Comparison of ENCODE assay signal across 8 cellular contexts in the genomic region with DNA sequence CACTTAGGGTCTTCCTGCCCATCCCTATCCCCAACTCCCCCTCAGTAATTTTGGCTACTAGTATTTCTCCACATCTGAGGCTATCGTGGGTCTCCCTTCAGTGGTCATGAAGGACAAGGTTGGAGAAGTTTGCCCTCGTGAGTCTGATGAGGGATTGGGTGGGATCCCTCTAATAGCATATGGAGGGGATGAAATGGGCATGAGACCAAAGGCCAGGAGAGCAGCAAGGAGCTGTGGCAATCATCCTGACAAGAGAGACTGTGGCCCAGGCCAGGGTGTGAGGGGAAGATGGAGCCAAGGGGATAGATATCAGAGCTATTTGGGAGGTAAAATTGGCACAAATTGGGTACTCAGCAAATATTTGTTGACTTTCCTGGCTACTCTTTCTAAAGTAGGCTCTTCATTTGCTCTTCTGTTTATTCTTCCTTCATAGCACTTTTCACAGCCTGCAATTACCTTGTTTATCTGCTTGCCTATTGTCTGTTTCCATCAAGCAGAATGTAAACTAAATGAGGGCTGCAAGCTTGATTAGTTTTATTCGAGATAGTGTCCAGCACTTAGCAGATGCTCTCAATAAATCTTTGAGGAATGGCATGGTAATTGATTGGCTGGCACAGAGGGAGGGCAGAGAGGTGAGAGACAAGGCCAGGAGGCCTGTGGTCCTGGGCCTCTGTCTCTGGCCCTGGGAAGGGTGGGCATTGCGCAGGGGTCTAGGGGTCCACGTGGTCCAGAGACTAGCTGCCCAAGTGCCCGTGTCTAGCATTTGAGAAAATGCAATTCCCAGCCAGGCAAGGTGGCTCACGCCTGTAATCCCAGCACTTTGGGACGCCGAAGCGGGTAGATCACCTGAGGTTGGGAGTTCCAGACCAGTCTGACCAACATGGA. TPM values are rescaled to one million over a fixed set of nuclear protein-coding genes. Genes with fewer than 3 reads are reported as not detected.
DNase-seq lines count a peak whose midpoint lies in the region; ATAC-seq, FAIRE-seq and TF ChIP-seq lines count a peak whose summit lies in the region.

No MANE protein-coding gene starts in this region.

- POLR2A ChIA-PET in HepG2 (lab: Yijun Ruan, JAX): interaction anchor here (1.3 to 6.7 kb wide), 8 partner anchors 11 to 505 kb away, joined by 4 to 237 read pairs (median 20); partner anchors contain the start of genes BTBD19, DYNLT4 and RPS8

- intact Hi-C loops in HepG2 (cut with micrococcal nuclease; ENCODE audit: unreplicated experiment): no loop called here
- intact Hi-C loops in tibial artery (cut with DNase I; ENCODE audit: low total_unique reads): no loop called here

- H3K4me3 ChIP-seq in HepG2 (replicated peaks in 1 of 3; ENCODE audit: insufficient read depth in 1 of 3, low read depth in 2 of 3, low read length in 3 of 3): no peak overlapping the region
- H3K4me3 ChIP-seq in tibial artery: no peak overlapping the region

- H3K9me3 ChIP-seq in HepG2 (ENCODE audit: low read length) (no peaks in the 10 kb centered on the region), tibial artery (no peaks in the 10 kb centered on the region)

- H4K20me1 ChIP-seq in HepG2 (ENCODE audit: insufficient read depth, low read length): 0 out of 2 replicates have a peak, but pooled peaks cover 7% of the 10 kb centered on the region

- no peak for TF ChIP-seq EP300 in HepG2 (IDR thresholded peaks at IDR 0.05; ENCODE audit: low read depth in 2 of 2, low read length in 2 of 2)
- no peak for TF ChIP-seq EP300 in HepG2 (CRISPR knock-in tag; IDR thresholded peaks at IDR 0.05; ENCODE audit: borderline replicate concordance)

- H3K79me2 ChIP-seq in HepG2 (ENCODE audit: insufficient read depth, low read length): peaks cover 17% of the 10 kb centered on the region

- no peak for TF ChIP-seq RAD21 in HepG2 (CRISPR knock-in tag; IDR thresholded peaks at IDR 0.05)

- peaks cover 6 to 18% of the 10 kb centered on the region in 2 experiments; a peak in 4 of 5 replicates for H3K36me3 ChIP-seq in HepG2 (replicated peaks in 1 of 2; ENCODE audit: control insufficient read depth in 1 of 2, insufficient read depth in 2 of 2, low read length in 2 of 2)
- H3K36me3 ChIP-seq in tibial artery: peaks cover under 1 to 16% (median 15%) of the 10 kb centered on the region in 3 donors

- no TSS peak for BruUV-seq in HepG2 (replicated peaks; lab: Mats Ljungman, UMichigan)

- H3K27me3 ChIP-seq in HepG2 (ENCODE audit: control insufficient read depth in 1 of 2, insufficient read depth in 2 of 2, low read length in 2 of 2): no peaks in the 10 kb centered on the region
- no peaks in the 10 kb centered on the region for H3K27me3 ChIP-seq in tibial artery

- no peak overlapping the region for H3K4me2 ChIP-seq in HepG2 (ENCODE audit: low read depth, low read length)

- peaks cover 44% of the 10 kb centered on the region for H3K4me1 ChIP-seq in HepG2 (ENCODE audit: insufficient read depth, low read length)
- H3K4me1 ChIP-seq in tibial artery: peaks cover 0 to 33% (median 28%) of the 10 kb centered on the region in 4 donors

- no peak overlapping the region for H3K9ac ChIP-seq in HepG2 (ENCODE audit: insufficient read depth, low read depth, low read length)

- no peak for TF ChIP-seq POLR2A in HepG2 (IDR thresholded peaks at IDR 0.05; ENCODE audit: insufficient read depth in 1 of 2, low read depth in 2 of 2, low read length in 2 of 2)

- in situ Hi-C loops in HepG2 (cut with HindIII; ENCODE audit: extremely low pct_ligation_motif_present, low pct_unique_long_range_greater_than_20kb): no loop called here

- CTCF ChIA-PET in HepG2 (lab: Yijun Ruan, JAX; ENCODE audit: low intra/inter-chr PET ratio, low total read pairs): interaction anchor here (1.6 kb wide), 1 partner anchor 37 kb away, joined by 4 read pairs; no protein-coding TSS in a partner anchor

- H3K27ac ChIP-seq in VCaP: peak overlapping the region; percentile 70
- no peak overlapping the region for H3K27ac ChIP-seq in HepG2 (ENCODE audit: extremely low read length, insufficient read depth, low read length)
- peak overlapping the region; percentile 94 to 98 for H3K27ac ChIP-seq in tibial artery

- TF ChIP-seq CTCF in VCaP (conservative IDR thresholded peaks at IDR 0.05) (no peak), HepG2 (CRISPR knock-in tag; IDR thresholded peaks at IDR 0.05) (no peak), tibial artery (IDR thresholded peaks at IDR 0.05) (no peak)

- DNase-seq in activated effector memory CD4-positive, alpha-beta T cell treated with anti-CD3 and anti-CD28 coated beads, Interleukin-2, amount 50 U/mL, for 16 hours: peak; percentile 61
- DNase-seq in activated effector memory CD4-positive, alpha-beta T cell treated with Interleukin-2 at 50 U/mL for 16 hours: no peak
- DNase-seq in HepG2 (ENCODE audit: low spot score) (no peak), tibial artery (peak; percentile 22 to 69), GM03348 (ENCODE audit: low spot score) (no peak), NCI-H187 treated with DMSO at 0.1 percent for 48 hours (lab: John Stamatoyannopoulos, UW) (no peak), NCI-H446 (lab: John Stamatoyannopoulos, UW) (no peak)

- no peak overlapping the region for H2AFZ ChIP-seq in HepG2 (ENCODE audit: low read length)

- no peak for FAIRE-seq in HepG2 (lab: Jason Lieb, UNC)

- no peak for ATAC-seq in HepG2

- 81% methylated on average over 10 of the region's 10 CpGs for WGBS in HepG2 (ENCODE audit: low lambda C conversion rate)

RNA-seq across cellular contexts. Expression of gene PLK3, which starts 1.5 kb away (rescaled TPM):
- total RNA-seq in HepG2 (2016; rRNA removed; fragmentation: Illumina TruSeq; extraction: Trizol): 4.5 and 9.8 TPM in 2 replicates
- total RNA-seq in HepG2 (2016; cell fraction: cytosol; rRNA removed; fragmentation: Illumina TruSeq; extraction: Trizol; ENCODE audit: low read depth): 10.4 and 10.6 TPM in 2 replicates
- 3.0 and 11.4 TPM in 2 replicates for total RNA-seq in HepG2 (2016; cell fraction: insoluble cytoplasmic fraction; rRNA removed; fragmentation: Illumina TruSeq; extraction: Trizol)
- 7.7 and 8.3 TPM in 2 replicates for total RNA-seq in HepG2 (2016; cell fraction: membrane; rRNA removed; fragmentation: Illumina TruSeq; extraction: Trizol)
- 14.5 and 18.3 TPM in 2 replicates for total RNA-seq in HepG2 (2016; cell fraction: nucleus; rRNA removed; fragmentation: Illumina TruSeq; extraction: Trizol)
- 16.9 and 23.4 TPM in 2 replicates for polyA plus RNA-seq in HepG2 (2011; rRNA removed)
- polyA plus RNA-seq in HepG2 (2011; cell fraction: cytosol; rRNA removed): 7.7 and 8.3 TPM in 2 replicates
- 101 and 106 TPM in 2 replicates for polyA plus RNA-seq in HepG2 (2011; cell fraction: nucleus; rRNA removed)
- 4.3 and 8.5 TPM in 2 replicates for polyA plus RNA-seq in HepG2 (2012)
- polyA plus RNA-seq in HepG2 (2016; cell fraction: cytosol; fragmentation: Illumina TruSeq; extraction: Trizol; ENCODE audit: low read depth): 2.2 and 2.4 TPM in 2 replicates
- polyA plus RNA-seq in HepG2 (2016; cell fraction: insoluble cytoplasmic fraction; fragmentation: Illumina TruSeq; extraction: Trizol; ENCODE audit: low read depth): 5.2 and 6.6 TPM in 2 replicates
- 3.1 and 3.6 TPM in 2 replicates for polyA plus RNA-seq in HepG2 (2016; cell fraction: membrane; fragmentation: Illumina TruSeq; extraction: Trizol; ENCODE audit: low read depth)
- polyA plus RNA-seq in HepG2 (2016; cell fraction: nucleus; fragmentation: Illumina TruSeq; extraction: Trizol; ENCODE audit: insufficient read depth, low read depth): 41.8 and 43.4 TPM in 2 replicates
- polyA minus RNA-seq in HepG2 (2011; rRNA and poly(A)+ RNA removed; ENCODE audit: low replicate concordance): 10.1 and 27.4 TPM in 2 replicates
- 5.1 and 11.4 TPM in 2 replicates for polyA minus RNA-seq in HepG2 (2011; cell fraction: cytosol; rRNA and poly(A)+ RNA removed)
- 37.5 and 48.6 TPM in 2 replicates for polyA minus RNA-seq in HepG2 (2011; cell fraction: nucleus; rRNA and poly(A)+ RNA removed)

RNA-seq across cellular contexts. Expression of gene DYNLT4, which starts 8.4 kb away (rescaled TPM):
- 0.77 TPM in 1 of 2 replicates, not detected in the other for total RNA-seq in HepG2 (2016; rRNA removed; fragmentation: Illumina TruSeq; extraction: Trizol)
- total RNA-seq in HepG2 (2016; cell fraction: cytosol; rRNA removed; fragmentation: Illumina TruSeq; extraction: Trizol; ENCODE audit: low read depth): 0.91 and 2.1 TPM in 2 replicates
- 0.93 TPM in 1 of 2 replicates, not detected in the other for total RNA-seq in HepG2 (2016; cell fraction: insoluble cytoplasmic fraction; rRNA removed; fragmentation: Illumina TruSeq; extraction: Trizol)
- 2.0 and 2.1 TPM in 2 replicates for total RNA-seq in HepG2 (2016; cell fraction: membrane; rRNA removed; fragmentation: Illumina TruSeq; extraction: Trizol)
- 0.91 and 2.1 TPM in 2 replicates for total RNA-seq in HepG2 (2016; cell fraction: nucleus; rRNA removed; fragmentation: Illumina TruSeq; extraction: Trizol)
- polyA plus RNA-seq in HepG2 (2011; rRNA removed): not detected in 2 replicates
- 0.25 TPM in 1 of 2 replicates, not detected in the other for polyA plus RNA-seq in HepG2 (2011; cell fraction: cytosol; rRNA removed)
- polyA plus RNA-seq in HepG2 (2011; cell fraction: nucleus; rRNA removed): 0.55 and 1.4 TPM in 2 replicates
- polyA plus RNA-seq in HepG2 (2012): not detected in 2 replicates
- not detected in 2 replicates for polyA plus RNA-seq in HepG2 (2016; cell fraction: cytosol; fragmentation: Illumina TruSeq; extraction: Trizol; ENCODE audit: low read depth)
- not detected in 2 replicates for polyA plus RNA-seq in HepG2 (2016; cell fraction: insoluble cytoplasmic fraction; fragmentation: Illumina TruSeq; extraction: Trizol; ENCODE audit: low read depth)
- not detected in 2 replicates for polyA plus RNA-seq in HepG2 (2016; cell fraction: membrane; fragmentation: Illumina TruSeq; extraction: Trizol; ENCODE audit: low read depth)
- polyA plus RNA-seq in HepG2 (2016; cell fraction: nucleus; fragmentation: Illumina TruSeq; extraction: Trizol; ENCODE audit: insufficient read depth, low read depth): not detected in 2 replicates
- polyA minus RNA-seq in HepG2 (2011; rRNA and poly(A)+ RNA removed; ENCODE audit: low replicate concordance): 3.7 TPM in 1 of 2 replicates, not detected in the other
- 0.88 TPM in 1 of 2 replicates, not detected in the other for polyA minus RNA-seq in HepG2 (2011; cell fraction: cytosol; rRNA and poly(A)+ RNA removed)
- 3.4 and 10.9 TPM in 2 replicates for polyA minus RNA-seq in HepG2 (2011; cell fraction: nucleus; rRNA and poly(A)+ RNA removed)

RNA-seq across cellular contexts. Expression of gene BTBD19, which starts 9.6 kb away (rescaled TPM):
- total RNA-seq in HepG2 (2016; rRNA removed; fragmentation: Illumina TruSeq; extraction: Trizol): 1.0 and 2.7 TPM in 2 replicates
- total RNA-seq in HepG2 (2016; cell fraction: cytosol; rRNA removed; fragmentation: Illumina TruSeq; extraction: Trizol; ENCODE audit: low read depth): 0.51 and 0.97 TPM in 2 replicates
- total RNA-seq in HepG2 (2016; cell fraction: insoluble cytoplasmic fraction; rRNA removed; fragmentation: Illumina TruSeq; extraction: Trizol): 0.62 and 3.0 TPM in 2 replicates
- 0.87 and 1.1 TPM in 2 replicates for total RNA-seq in HepG2 (2016; cell fraction: membrane; rRNA removed; fragmentation: Illumina TruSeq; extraction: Trizol)
- 3.1 and 5.3 TPM in 2 replicates for total RNA-seq in HepG2 (2016; cell fraction: nucleus; rRNA removed; fragmentation: Illumina TruSeq; extraction: Trizol)
- polyA plus RNA-seq in HepG2 (2011; rRNA removed): 6.7 and 8.8 TPM in 2 replicates
- polyA plus RNA-seq in HepG2 (2011; cell fraction: cytosol; rRNA removed): 1.8 and 2.0 TPM in 2 replicates
- polyA plus RNA-seq in HepG2 (2011; cell fraction: nucleus; rRNA removed): 38.3 and 42.2 TPM in 2 replicates
- polyA plus RNA-seq in HepG2 (2012): 2.6 and 2.7 TPM in 2 replicates
- 0.37 and 0.49 TPM in 2 replicates for polyA plus RNA-seq in HepG2 (2016; cell fraction: cytosol; fragmentation: Illumina TruSeq; extraction: Trizol; ENCODE audit: low read depth)
- polyA plus RNA-seq in HepG2 (2016; cell fraction: insoluble cytoplasmic fraction; fragmentation: Illumina TruSeq; extraction: Trizol; ENCODE audit: low read depth): 0.70 and 1.9 TPM in 2 replicates
- polyA plus RNA-seq in HepG2 (2016; cell fraction: membrane; fragmentation: Illumina TruSeq; extraction: Trizol; ENCODE audit: low read depth): 0.30 and 0.79 TPM in 2 replicates
- 10.8 and 15.7 TPM in 2 replicates for polyA plus RNA-seq in HepG2 (2016; cell fraction: nucleus; fragmentation: Illumina TruSeq; extraction: Trizol; ENCODE audit: insufficient read depth, low read depth)
- 1.2 and 11.3 TPM in 2 replicates for polyA minus RNA-seq in HepG2 (2011; rRNA and poly(A)+ RNA removed; ENCODE audit: low replicate concordance)
- polyA minus RNA-seq in HepG2 (2011; cell fraction: cytosol; rRNA and poly(A)+ RNA removed): 1.8 and 2.0 TPM in 2 replicates
- polyA minus RNA-seq in HepG2 (2011; cell fraction: nucleus; rRNA and poly(A)+ RNA removed): 12.0 and 16.5 TPM in 2 replicates

RNA-seq across cellular contexts. Expression of gene BEST4, which starts 10.8 kb away (rescaled TPM):
- total RNA-seq in HepG2 (2016; rRNA removed; fragmentation: Illumina TruSeq; extraction: Trizol): 1.4 TPM in 2 replicates
- total RNA-seq in HepG2 (2016; cell fraction: cytosol; rRNA removed; fragmentation: Illumina TruSeq; extraction: Trizol; ENCODE audit: low read depth): 0.40 and 0.62 TPM in 2 replicates
- total RNA-seq in HepG2 (2016; cell fraction: insoluble cytoplasmic fraction; rRNA removed; fragmentation: Illumina TruSeq; extraction: Trizol): 1.4 and 1.5 TPM in 2 replicates
- 1.0 TPM in 2 replicates for total RNA-seq in HepG2 (2016; cell fraction: membrane; rRNA removed; fragmentation: Illumina TruSeq; extraction: Trizol)
- 0.63 and 1.2 TPM in 2 replicates for total RNA-seq in HepG2 (2016; cell fraction: nucleus; rRNA removed; fragmentation: Illumina TruSeq; extraction: Trizol)
- 0.71 and 0.77 TPM in 2 replicates for polyA plus RNA-seq in HepG2 (2011; rRNA removed)
- polyA plus RNA-seq in HepG2 (2011; cell fraction: cytosol; rRNA removed): 0.91 and 1.0 TPM in 2 replicates
- 0.93 and 1.1 TPM in 2 replicates for polyA plus RNA-seq in HepG2 (2011; cell fraction: nucleus; rRNA removed)
- 1.1 and 1.4 TPM in 2 replicates for polyA plus RNA-seq in HepG2 (2012)
- polyA plus RNA-seq in HepG2 (2016; cell fraction: cytosol; fragmentation: Illumina TruSeq; extraction: Trizol; ENCODE audit: low read depth): 0.60 and 0.74 TPM in 2 replicates
- 2.0 TPM in 2 replicates for polyA plus RNA-seq in HepG2 (2016; cell fraction: insoluble cytoplasmic fraction; fragmentation: Illumina TruSeq; extraction: Trizol; ENCODE audit: low read depth)
- polyA plus RNA-seq in HepG2 (2016; cell fraction: membrane; fragmentation: Illumina TruSeq; extraction: Trizol; ENCODE audit: low read depth): 0.73 and 0.86 TPM in 2 replicates
- polyA plus RNA-seq in HepG2 (2016; cell fraction: nucleus; fragmentation: Illumina TruSeq; extraction: Trizol; ENCODE audit: insufficient read depth, low read depth): 1.5 and 1.8 TPM in 2 replicates
- 0.26 and 0.35 TPM in 2 replicates for polyA minus RNA-seq in HepG2 (2011; rRNA and poly(A)+ RNA removed; ENCODE audit: low replicate concordance)
- polyA minus RNA-seq in HepG2 (2011; cell fraction: cytosol; rRNA and poly(A)+ RNA removed): 0.59 and 0.62 TPM in 2 replicates
- polyA minus RNA-seq in HepG2 (2011; cell fraction: nucleus; rRNA and poly(A)+ RNA removed): 0.25 and 0.52 TPM in 2 replicates

RNA-seq across cellular contexts. Expression of gene RPS8, which starts 23.4 kb away (rescaled TPM):
- total RNA-seq in HepG2 (2016; rRNA removed; fragmentation: Illumina TruSeq; extraction: Trizol): 2,628 and 3,186 TPM in 2 replicates
- 4,101 and 4,477 TPM in 2 replicates for total RNA-seq in HepG2 (2016; cell fraction: cytosol; rRNA removed; fragmentation: Illumina TruSeq; extraction: Trizol; ENCODE audit: low read depth)
- total RNA-seq in HepG2 (2016; cell fraction: insoluble cytoplasmic fraction; rRNA removed; fragmentation: Illumina TruSeq; extraction: Trizol): 2,640 and 3,284 TPM in 2 replicates
- 6,651 and 6,789 TPM in 2 replicates for total RNA-seq in HepG2 (2016; cell fraction: membrane; rRNA removed; fragmentation: Illumina TruSeq; extraction: Trizol)
- 904 and 1,043 TPM in 2 replicates for total RNA-seq in HepG2 (2016; cell fraction: nucleus; rRNA removed; fragmentation: Illumina TruSeq; extraction: Trizol)
- 2,639 and 2,822 TPM in 2 replicates for polyA plus RNA-seq in HepG2 (2011; rRNA removed)
- polyA plus RNA-seq in HepG2 (2011; cell fraction: cytosol; rRNA removed): 3,216 and 3,450 TPM in 2 replicates
- 619 and 724 TPM in 2 replicates for polyA plus RNA-seq in HepG2 (2011; cell fraction: nucleus; rRNA removed)
- 2,913 and 3,780 TPM in 2 replicates for polyA plus RNA-seq in HepG2 (2012)
- polyA plus RNA-seq in HepG2 (2016; cell fraction: cytosol; fragmentation: Illumina TruSeq; extraction: Trizol; ENCODE audit: low read depth): 3,820 and 4,041 TPM in 2 replicates
- polyA plus RNA-seq in HepG2 (2016; cell fraction: insoluble cytoplasmic fraction; fragmentation: Illumina TruSeq; extraction: Trizol; ENCODE audit: low read depth): 2,524 and 2,713 TPM in 2 replicates
- 5,258 and 5,398 TPM in 2 replicates for polyA plus RNA-seq in HepG2 (2016; cell fraction: membrane; fragmentation: Illumina TruSeq; extraction: Trizol; ENCODE audit: low read depth)
- polyA plus RNA-seq in HepG2 (2016; cell fraction: nucleus; fragmentation: Illumina TruSeq; extraction: Trizol; ENCODE audit: insufficient read depth, low read depth): 1,350 and 1,442 TPM in 2 replicates
- 377 and 661 TPM in 2 replicates for polyA minus RNA-seq in HepG2 (2011; rRNA and poly(A)+ RNA removed; ENCODE audit: low replicate concordance)
- polyA minus RNA-seq in HepG2 (2011; cell fraction: cytosol; rRNA and poly(A)+ RNA removed): 497 and 522 TPM in 2 replicates
- polyA minus RNA-seq in HepG2 (2011; cell fraction: nucleus; rRNA and poly(A)+ RNA removed): 234 and 283 TPM in 2 replicates

Comparison
In these comparisons a context has a peak if more than half of its experiments do, and no peak if none do; other contexts are left out.
1. DNase-seq: peak in activated effector memory CD4-positive, alpha-beta T cell treated with anti-CD3 and anti-CD28 coated beads, Interleukin-2, amount 50 U/mL, for 16 hours (single experiment) and tibial artery (2 of 2); none in activated effector memory CD4-positive, alpha-beta T cell treated with Interleukin-2 at 50 U/mL for 16 hours (single experiment), HepG2 (single experiment), GM03348 (single experiment), NCI-H187 treated with DMSO at 0.1 percent for 48 hours (single experiment) and NCI-H446 (0 of 2).